ENCODE assay signal across 13 cellular contexts in genomic region chr14:92223027-92223426, GRCh38.
"Had no signal": no experiment of that assay in that cellular context is flagged by ENCODE, and none has a peak within 500 bp of the region (broad histone marks: within the 10 kb centered on the region; RNA-seq: fewer than 3 reads in every experiment).

No MANE protein-coding gene starts in this region.

- ATAC-seq: activated CD8-positive, alpha-beta T cell treated with anti-CD3 and anti-CD28 coated beads, Interleukin-2, amount 10 ng/mL, durations not matched to agents 7 days and 5 days; esophagus mucosa; mucosa of descending colon; naive thymus-derived CD8-positive, alpha-beta T cell; right lobe of liver had no signal

- H3K27me3 Mint-ChIP-seq: naive thymus-derived CD8-positive, alpha-beta T cell had no signal

- H3K9me2 ChIP-seq: SK-N-SH had no signal

- H3K27ac Mint-ChIP-seq: activated CD8-positive, alpha-beta T cell treated with anti-CD3 and anti-CD28 coated beads, Interleukin-2, amount 10 ng/mL, durations not matched to agents 7 days and 5 days; activated naive CD4-positive, alpha-beta T cell treated with anti-CD3 and anti-CD28 coated beads, Interleukin-2, amount 10 ng/mL, durations not matched to agents 7 days and 5 days had no signal

- DNase-seq: activated CD4-positive, alpha-beta T cell treated with anti-CD3 and anti-CD28 coated beads for 48 hours; activated CD8-positive, alpha-beta T cell treated with anti-CD3 and anti-CD28 coated beads, Interleukin-2, amount 10 ng/mL, durations not matched to agents 7 days and 5 days; activated naive CD4-positive, alpha-beta T cell treated with anti-CD3 and anti-CD28 coated beads, Interleukin-2, amount 10 ng/mL, durations not matched to agents 7 days and 5 days; cerebellar nuclear complex; kidney glomerular epithelial cell; mucosa of descending colon; naive thymus-derived CD8-positive, alpha-beta T cell; right lobe of liver; SK-N-SH; stimulated activated naive CD4-positive, alpha-beta T cell treated with Interleukin-2 at 50 U/mL for 16 hours; testis had no signal

- H3K27ac ChIP-seq: right lobe of liver, testis had no signal

- H3K36me3 ChIP-seq: right lobe of liver had no signal

- H3K9me3 Mint-ChIP-seq: activated naive CD4-positive, alpha-beta T cell treated with anti-CD3 and anti-CD28 coated beads, Interleukin-2, amount 10 ng/mL, durations not matched to agents 7 days and 5 days; naive thymus-derived CD8-positive, alpha-beta T cell had no signal

- H3K4me1 Mint-ChIP-seq: activated naive CD4-positive, alpha-beta T cell treated with anti-CD3 and anti-CD28 coated beads, Interleukin-2, amount 10 ng/mL, durations not matched to agents 7 days and 5 days had no signal

- H3K36me3 Mint-ChIP-seq: activated naive CD4-positive, alpha-beta T cell treated with anti-CD3 and anti-CD28 coated beads, Interleukin-2, amount 10 ng/mL, durations not matched to agents 7 days and 5 days; naive thymus-derived CD8-positive, alpha-beta T cell had no signal

- H3K4me2 ChIP-seq: SK-N-SH had no signal

- H3K9me3 ChIP-seq: mucosa of descending colon, right lobe of liver, SK-N-SH, testis had no signal

- H3K4me1 ChIP-seq: right lobe of liver, testis had no signal

- H3K4me3 ChIP-seq: lung, mucosa of descending colon, right lobe of liver, testis had no signal

- H3K27me3 ChIP-seq: right lobe of liver, testis had no signal

- H3K4me3 Mint-ChIP-seq: activated CD8-positive, alpha-beta T cell treated with anti-CD3 and anti-CD28 coated beads, Interleukin-2, amount 10 ng/mL, durations not matched to agents 7 days and 5 days; activated naive CD4-positive, alpha-beta T cell treated with anti-CD3 and anti-CD28 coated beads, Interleukin-2, amount 10 ng/mL, durations not matched to agents 7 days and 5 days; naive thymus-derived CD8-positive, alpha-beta T cell had no signal
